Comparison of ENCODE assay signal across 16 cellular contexts in genomic region chr2:199979398-199979797, GRCh38. TPM values are rescaled to one million over a fixed set of nuclear protein-coding genes. Genes with fewer than 3 reads are reported as not detected.
DNase-seq lines count a peak whose midpoint lies in the region; ATAC-seq and TF ChIP-seq lines count a peak whose summit lies in the region.
"Had no signal": no experiment of that assay in that cellular context is flagged by ENCODE, and none has a peak within 500 bp of the region (broad histone marks: within the 10 kb centered on the region; RNA-seq: fewer than 3 reads in every experiment).

No MANE protein-coding gene starts in this region.

- H3K27me3 ChIP-seq in H9 (ENCODE audit: insufficient read depth, low read length) (no peaks in the 10 kb centered on the region), hepatocyte (no peaks in the 10 kb centered on the region), trophoblast cell (ENCODE audit: insufficient read depth, low read length) (no peaks in the 10 kb centered on the region)
- H3K27me3 ChIP-seq: cardiac muscle cell, Peyer's patch, stomach had no signal

- H2BK15ac ChIP-seq in H9 (ENCODE audit: low read depth, low read length), result no peak overlapping the region

- H3K56ac ChIP-seq in H9 (ENCODE audit: insufficient read length, low read depth, low read length), result no peak overlapping the region

- H4K20me1 ChIP-seq in H9 (ENCODE audit: control insufficient read depth, insufficient read depth, insufficient read length) (no peaks in the 10 kb centered on the region), hepatocyte (ENCODE audit: insufficient read depth, poor library complexity, severe bottlenecking) (no peaks in the 10 kb centered on the region)

- H3K27ac Mint-ChIP-seq in H9 (peak overlapping the region in 2 of 3 experiments; percentile 73 to 94; a peak in 2 of 7 replicates), nephron progenitor cell (no peak overlapping the region)

- H4K91ac ChIP-seq in H9 (ENCODE audit: insufficient read length, low read depth, low read length), result no peak overlapping the region
- no peak overlapping the region for H4K91ac ChIP-seq in trophoblast cell (ENCODE audit: low read depth, low read length)

- H3K23ac ChIP-seq in H9 (ENCODE audit: insufficient read length, low read depth, low read length) (no peak overlapping the region), trophoblast cell (ENCODE audit: low read length) (no peak overlapping the region)

- H2AK5ac ChIP-seq in H9 (ENCODE audit: insufficient read length, low read length), result no peak overlapping the region
- H2AK5ac ChIP-seq in trophoblast cell (ENCODE audit: low read length), result no peak overlapping the region

- no peak overlapping the region for H2BK20ac ChIP-seq in H9 (ENCODE audit: low read depth, low read length, poor library complexity, severe bottlenecking)

- H3K79me1 ChIP-seq in H9 (ENCODE audit: insufficient read depth, low read depth, low read length, poor library complexity, severe bottlenecking) (no peaks in the 10 kb centered on the region), trophoblast cell (ENCODE audit: low read length) (no peaks in the 10 kb centered on the region)

- H3K9me3 ChIP-seq in H9 (ENCODE audit: control insufficient read depth, low read depth, low read length), result no peaks in the 10 kb centered on the region
- no peaks in the 10 kb centered on the region for H3K9me3 ChIP-seq in hepatocyte (ENCODE audit: low read depth)
- H3K9me3 ChIP-seq in trophoblast cell (ENCODE audit: insufficient read depth, low read depth, low read length), result no peaks in the 10 kb centered on the region
- H3K9me3 ChIP-seq: Peyer's patch, stomach had no signal

- no peak overlapping the region for H3K9ac ChIP-seq in H9 (ENCODE audit: extremely low read depth, insufficient read length, low read length)
- H3K9ac ChIP-seq in trophoblast cell (ENCODE audit: low read length), result no peak overlapping the region
- H3K9ac ChIP-seq: KMS-11 had no signal

- H3K18ac ChIP-seq in H9 (ENCODE audit: insufficient read length, low read depth, low read length) (no peak overlapping the region), trophoblast cell (ENCODE audit: low read length) (no peak overlapping the region)

- no peak overlapping the region for H2BK12ac ChIP-seq in H9 (ENCODE audit: insufficient read length, low read depth, low read length)
- H2BK12ac ChIP-seq in trophoblast cell (ENCODE audit: low read length), result no peak overlapping the region

- H4K12ac ChIP-seq in trophoblast cell (ENCODE audit: low read depth, low read length), result no peak overlapping the region

- H3K79me2 ChIP-seq in H9 (ENCODE audit: insufficient read depth, low read length), result no peaks in the 10 kb centered on the region
- H3K79me2 ChIP-seq in hepatocyte, result no peaks in the 10 kb centered on the region
- H3K79me2 ChIP-seq in trophoblast cell (ENCODE audit: control insufficient read depth, insufficient read depth, low read length, poor library complexity), result no peaks in the 10 kb centered on the region

- H3K27ac ChIP-seq in H9 (ENCODE audit: insufficient read length, low read depth, low read length) (no peak overlapping the region), hepatocyte (peak overlapping the region; percentile 14), trophoblast cell (ENCODE audit: low read depth, low read length) (no peak overlapping the region)
- H3K27ac ChIP-seq: cardiac muscle cell, KMS-11 had no signal

- H3K4me1 Mint-ChIP-seq in H9 (peaks cover 23 to 31% of the 10 kb centered on the region in 2 experiments), nephron progenitor cell (peaks cover 22% of the 10 kb centered on the region)

- no peak overlapping the region for H3T11ph ChIP-seq in H9 (ENCODE audit: low read length)

- no peaks in the 10 kb centered on the region for H3K36me3 Mint-ChIP-seq in H9 (ENCODE audit: insufficient read depth in 1 of 3, low read depth in 3 of 3)
- peaks cover 10% of the 10 kb centered on the region for H3K36me3 Mint-ChIP-seq in nephron progenitor cell (ENCODE audit: low read depth)

- TF ChIP-seq CTCF in H9 (conservative IDR thresholded peaks at IDR 0.05) (no peak), WI38 (IDR thresholded peaks at IDR 0.05; ENCODE audit: low read depth, low read length) (no peak), hepatocyte (IDR thresholded peaks at IDR 0.05; ENCODE audit: poor library complexity) (no peak), nephron progenitor cell (IDR thresholded peaks at IDR 0.05) (no peak)

- H3K4me2 ChIP-seq in H9 (ENCODE audit: insufficient read depth, insufficient read length, low read length) (peak overlapping the region; percentile 55), hepatocyte (peak overlapping the region; percentile 66), trophoblast cell (ENCODE audit: low read length) (peak overlapping the region; percentile 87)

- no peaks in the 10 kb centered on the region for H3K9me2 ChIP-seq in hepatocyte (replicated peaks; ENCODE audit: insufficient read depth)

- ATAC-seq in HG03045 (IDR thresholded peaks at IDR 0.05; ENCODE audit: unreplicated experiment), result no peak

- no peaks in the 10 kb centered on the region for H3K27me3 Mint-ChIP-seq in H9 (ENCODE audit: low read depth)
- H3K27me3 Mint-ChIP-seq in nephron progenitor cell (ENCODE audit: low read depth, poor library complexity), result no peaks in the 10 kb centered on the region
- H3K27me3 Mint-ChIP-seq: activated CD8-positive, alpha-beta memory T cell treated with anti-CD3 and anti-CD28 coated beads, Interleukin-2, amount 10 ng/mL, durations not matched to agents 7 days and 5 days; effector memory CD8-positive, alpha-beta T cell had no signal

- H3K4me3 Mint-ChIP-seq in H9 (no peak overlapping the region), nephron progenitor cell (no peak overlapping the region)

- H3K23me2 ChIP-seq in H9 (ENCODE audit: insufficient read length, low read depth, low read length, poor library complexity, severe bottlenecking), result peaks cover 4% of the 10 kb centered on the region

- no peak overlapping the region for H3K4ac ChIP-seq in H9 (ENCODE audit: low read depth, low read length)
- H3K4ac ChIP-seq in trophoblast cell (ENCODE audit: low read depth, low read length), result no peak overlapping the region

- no peak for DNase-seq in H9
- no peak for DNase-seq in hepatocyte (ENCODE audit: low spot score)
- no peak for DNase-seq in trophoblast cell
- no peak for DNase-seq in globus pallidus (ENCODE audit: low spot score)
- DNase-seq in NOMO-1 treated with DMSO at 0.1 percent for 48 hours (lab: John Stamatoyannopoulos, UW; ENCODE audit: unreplicated experiment), result no peak
- DNase-seq in nephron progenitor cell, result no peak
- DNase-seq: DMS153 had no signal

- H2BK120ac ChIP-seq in H9 (ENCODE audit: low read depth, low read length, poor library complexity, severe bottlenecking) (no peak overlapping the region), trophoblast cell (ENCODE audit: insufficient read depth, low read length, poor library complexity) (no peak overlapping the region)

- H3K4me1 ChIP-seq in H9 (ENCODE audit: insufficient read depth, low read length) (peaks cover 3% of the 10 kb centered on the region), hepatocyte (ENCODE audit: insufficient read depth) (peaks cover 20% of the 10 kb centered on the region), trophoblast cell (ENCODE audit: control insufficient read depth in 1 of 2, insufficient read depth in 2 of 2, low read length in 2 of 2) (peaks cover 0 to 2% of the 10 kb centered on the region in 2 experiments)

- whole genome bisulfite sequencing in H9 (ENCODE audit: extremely low coverage, insufficient read length, low lambda C conversion rate), result no CpG with 5 or more reads among the region's 5 CpGs
- WGBS in hepatocyte (ENCODE audit: low lambda C conversion rate, missing lambda C conversion rate), result 74% methylated on average over 5 of the region's 5 CpGs
- WGBS in trophoblast cell (ENCODE audit: extremely low coverage, insufficient coverage, insufficient read length), result no CpG with 5 or more reads among the region's 5 CpGs

- H4K5ac ChIP-seq in H9 (ENCODE audit: insufficient read length, low read depth, low read length), result no peak overlapping the region

- H3K14ac ChIP-seq in H9 (ENCODE audit: insufficient read depth, low read length) (no peak overlapping the region), trophoblast cell (ENCODE audit: low read length) (no peak overlapping the region)

- H4K8ac ChIP-seq in H9 (replicated peaks; ENCODE audit: insufficient read length, low read depth, low read length), result no peak overlapping the region
- H4K8ac ChIP-seq in trophoblast cell (ENCODE audit: low read depth, low read length), result no peak overlapping the region

- H3K4me3 ChIP-seq in WI38 (ENCODE audit: low read depth, low read length) (peak overlapping the region; percentile 30; the same call in 1 of the 2 replicates), hepatocyte (no peak overlapping the region), trophoblast cell (ENCODE audit: low read depth, low read length) (no peak overlapping the region)
- H3K4me3 ChIP-seq: cardiac muscle cell, skin epidermis had no signal

- H3K36me3 ChIP-seq in hepatocyte (replicated peaks; ENCODE audit: insufficient read depth, low read depth), result no peaks in the 10 kb centered on the region
- no peaks in the 10 kb centered on the region for H3K36me3 ChIP-seq in trophoblast cell (ENCODE audit: control insufficient read depth in 1 of 2, insufficient read depth in 2 of 2, low read length in 2 of 2)
- H3K36me3 ChIP-seq: cardiac muscle cell, Peyer's patch had no signal

- H2AFZ ChIP-seq in H9 (ENCODE audit: low read length) (peak overlapping the region; percentile 97), hepatocyte (peak overlapping the region; percentile 33), trophoblast cell (ENCODE audit: insufficient read depth, low read length, poor library complexity) (no peak overlapping the region)

- H3K9me3 Mint-ChIP-seq in H9, result no peaks in the 10 kb centered on the region; a peak in 1 of 5 replicates
- peaks cover 3% of the 10 kb centered on the region for H3K9me3 Mint-ChIP-seq in nephron progenitor cell
- H3K9me3 Mint-ChIP-seq: effector memory CD8-positive, alpha-beta T cell had no signal

- H2BK5ac ChIP-seq in H9 (ENCODE audit: insufficient read length, low read length) (no peak overlapping the region), trophoblast cell (ENCODE audit: low read depth, low read length, poor library complexity) (no peak overlapping the region)

RNA-seq across cellular contexts. Expression of gene MAIP1, which starts 24.0 kb away (rescaled TPM):
- total RNA-seq in H9 (2021) (28.6 and 32.3 TPM in 2 replicates), hepatocyte (33.0 and 35.7 TPM in 2 replicates)
- 21.7 and 26.3 TPM in 2 replicates for polyA plus RNA-seq in hepatocyte
- polyA plus RNA-seq in trophoblast cell (2013), result 17.8 and 18.6 TPM in 2 replicates

RNA-seq across cellular contexts. Expression of gene TYW5, which starts 24.1 kb away (rescaled TPM):
- total RNA-seq in H9 (2021), result 16.5 and 17.7 TPM in 2 replicates
- 10.1 and 14.6 TPM in 2 replicates for total RNA-seq in hepatocyte
- polyA plus RNA-seq in hepatocyte, result 5.0 and 5.3 TPM in 2 replicates
- polyA plus RNA-seq in trophoblast cell (2013), result 4.1 and 4.4 TPM in 2 replicates
